In genomic region chr1:222970040-222970439, GRCh38 we compare ENCODE assay signal across 22 cellular contexts.
"Had no signal": no experiment of that assay in that cellular context is flagged by ENCODE, and none has a peak within 500 bp of the region (broad histone marks: within the 10 kb centered on the region; RNA-seq: fewer than 3 reads in every experiment).

No MANE protein-coding gene starts in this region.

- H3K9me3 ChIP-seq: body of pancreas, gastroesophageal sphincter, heart left ventricle, left lung, ovary, psoas muscle, tibial nerve had no signal

- H3K27me3 ChIP-seq: body of pancreas, gastroesophageal sphincter, heart left ventricle, left lung, ovary, tibial nerve had no signal

- H3K27ac Mint-ChIP-seq: activated B cell treated with CpG ODN at 0.5 μM for 24 hours; activated CD4-positive, alpha-beta memory T cell treated with anti-CD3 and anti-CD28 coated beads, Interleukin-2, amount 10 ng/mL, durations not matched to agents 7 days and 5 days; activated naive CD8-positive, alpha-beta T cell treated with anti-CD3 and anti-CD28 coated beads, Interleukin-2, amount 10 ng/mL, durations not matched to agents 7 days and 5 days; activated T-helper 17 cell treated with anti-CD3 and anti-CD28 coated beads, Interleukin-2, amount 50 U/mL, for 72 hours; T-helper 2 cell treated with Interferon-gamma antibody and Interleukin-4, amounts not matched to agents 5 μg/mL and 100 μg/mL, for 36 hours had no signal

- H3K4me1 ChIP-seq: body of pancreas, psoas muscle had no signal

- H3K4me3 Mint-ChIP-seq: activated B cell treated with CpG ODN at 0.5 μM for 24 hours; activated CD4-positive, alpha-beta memory T cell treated with anti-CD3 and anti-CD28 coated beads, Interleukin-2, amount 10 ng/mL, durations not matched to agents 7 days and 5 days; activated naive CD8-positive, alpha-beta T cell treated with anti-CD3 and anti-CD28 coated beads, Interleukin-2, amount 10 ng/mL, durations not matched to agents 7 days and 5 days; activated T-helper 17 cell treated with anti-CD3 and anti-CD28 coated beads, Interleukin-2, amount 50 U/mL, for 72 hours; T-helper 2 cell treated with Interferon-gamma antibody and Interleukin-4, amounts not matched to agents 5 μg/mL and 100 μg/mL, for 36 hours had no signal

- H3K27ac ChIP-seq: body of pancreas, heart left ventricle, left lung, ovary, psoas muscle, skin epidermis had no signal

- DNase-seq: activated B cell treated with CpG ODN at 0.5 μM for 24 hours; activated CD4-positive, alpha-beta memory T cell treated with anti-CD3 and anti-CD28 coated beads, Interleukin-2, amount 10 ng/mL, durations not matched to agents 7 days and 5 days; activated CD4-positive, alpha-beta T cell treated with anti-CD3 and anti-CD28 coated beads for 4 hours; activated naive CD4-positive, alpha-beta T cell; activated naive CD8-positive, alpha-beta T cell treated with anti-CD3 and anti-CD28 coated beads, Interleukin-2, amount 10 ng/mL, durations not matched to agents 7 days and 5 days; activated T-cell treated with anti-CD3 and anti-CD28 coated beads, Interleukin-2, amount 50 U/mL, for 1 hour; body of pancreas; central memory CD4-positive, alpha-beta T cell; heart left ventricle; left lung; ovary; psoas muscle; right cardiac atrium; stimulated activated naive CD8-positive, alpha-beta T cell treated with anti-CD3 and anti-CD28 coated beads, Interleukin-15, Interleukin-2, amounts not matched to agents 100 U/mL and 50 U/mL, for 24 hours; substantia nigra had no signal

- H3K36me3 ChIP-seq: gastroesophageal sphincter, heart left ventricle, left lung, ovary, tibial nerve had no signal

- H3K27me3 Mint-ChIP-seq: activated B cell treated with CpG ODN at 0.5 μM for 24 hours; activated CD4-positive, alpha-beta memory T cell treated with anti-CD3 and anti-CD28 coated beads, Interleukin-2, amount 10 ng/mL, durations not matched to agents 7 days and 5 days; activated naive CD8-positive, alpha-beta T cell treated with anti-CD3 and anti-CD28 coated beads, Interleukin-2, amount 10 ng/mL, durations not matched to agents 7 days and 5 days; activated T-helper 17 cell treated with anti-CD3 and anti-CD28 coated beads, Interleukin-2, amount 50 U/mL, for 72 hours had no signal

- ATAC-seq: activated T-helper 17 cell treated with anti-CD3 and anti-CD28 coated beads, Interleukin-2, amount 50 U/mL, for 72 hours; body of pancreas; esophagus mucosa; gastroesophageal sphincter; heart left ventricle; left lung; psoas muscle; right cardiac atrium; stimulated activated naive CD8-positive, alpha-beta T cell treated with anti-CD3 and anti-CD28 coated beads, Interleukin-15, Interleukin-2, amounts not matched to agents 100 U/mL and 50 U/mL, for 24 hours had no signal

- FAIRE-seq: colon had no signal

- H3K9me3 Mint-ChIP-seq: activated B cell treated with CpG ODN at 0.5 μM for 24 hours; activated CD4-positive, alpha-beta memory T cell treated with anti-CD3 and anti-CD28 coated beads, Interleukin-2, amount 10 ng/mL, durations not matched to agents 7 days and 5 days; activated naive CD8-positive, alpha-beta T cell treated with anti-CD3 and anti-CD28 coated beads, Interleukin-2, amount 10 ng/mL, durations not matched to agents 7 days and 5 days; activated T-helper 17 cell treated with anti-CD3 and anti-CD28 coated beads, Interleukin-2, amount 50 U/mL, for 72 hours; T-helper 2 cell treated with Interferon-gamma antibody and Interleukin-4, amounts not matched to agents 5 μg/mL and 100 μg/mL, for 36 hours had no signal

- H3K4me3 ChIP-seq: body of pancreas, gastroesophageal sphincter, heart left ventricle, left lung, ovary, psoas muscle, skin epidermis, tibial nerve had no signal

- H3K4me1 Mint-ChIP-seq: activated naive CD8-positive, alpha-beta T cell treated with anti-CD3 and anti-CD28 coated beads, Interleukin-2, amount 10 ng/mL, durations not matched to agents 7 days and 5 days; activated T-helper 17 cell treated with anti-CD3 and anti-CD28 coated beads, Interleukin-2, amount 50 U/mL, for 72 hours had no signal

- H3K36me3 Mint-ChIP-seq: activated naive CD8-positive, alpha-beta T cell treated with anti-CD3 and anti-CD28 coated beads, Interleukin-2, amount 10 ng/mL, durations not matched to agents 7 days and 5 days had no signal
